Comparison of ENCODE assay signal across 21 cellular contexts in the genomic region with DNA sequence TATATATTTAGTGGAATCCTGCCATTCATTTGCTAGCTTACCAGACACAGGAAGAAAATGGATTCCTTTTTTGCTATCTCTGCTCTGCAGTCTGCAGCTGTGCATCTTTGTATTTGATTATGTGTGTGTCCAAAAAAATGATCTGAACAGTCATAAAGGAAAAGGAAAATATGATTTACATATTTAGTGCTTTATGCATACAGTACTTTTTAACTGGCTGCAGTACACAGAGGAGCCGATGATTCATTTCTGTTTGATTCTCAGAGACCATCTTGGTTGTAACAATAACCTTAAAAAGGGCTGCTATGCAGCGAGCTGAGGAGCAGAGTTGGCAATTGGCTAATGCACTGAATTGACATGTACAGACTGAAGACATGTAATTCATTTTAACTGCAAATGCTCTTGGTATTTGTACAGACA.
DNase-seq lines count a peak whose midpoint lies in the region; ATAC-seq and TF ChIP-seq lines count a peak whose summit lies in the region.
"Had no signal": no experiment of that assay in that cellular context is flagged by ENCODE, and none has a peak within 500 bp of the region (broad histone marks: within the 10 kb centered on the region; RNA-seq: fewer than 3 reads in every experiment).

No MANE protein-coding gene starts in this region.

- no peaks in the 10 kb centered on the region for H3F3A ChIP-seq in smooth muscle cell (ENCODE audit: low read depth)

- no peaks in the 10 kb centered on the region for H3K79me2 ChIP-seq in smooth muscle cell (ENCODE audit: low read depth)
- H3K79me2 ChIP-seq: parathyroid adenoma had no signal

- no peaks in the 10 kb centered on the region for H3K9me3 ChIP-seq in smooth muscle cell (replicated peaks; ENCODE audit: low read depth)
- H3K9me3 ChIP-seq: BLaER1 treated with 17β-estradiol and CSF1 and Interleukin-3, amounts not matched to agents 10 nM and 100 nM; breast epithelium; gastrocnemius medialis; left lung; SJCRH30; tibial artery had no signal

- peak overlapping the region; percentile 65 for H2AFZ ChIP-seq in smooth muscle cell (ENCODE audit: low read depth)
- H2AFZ ChIP-seq: parathyroid adenoma had no signal

- H3K27me3 ChIP-seq in smooth muscle cell (ENCODE audit: low read depth), result no peaks in the 10 kb centered on the region
- H3K27me3 ChIP-seq: BLaER1 treated with 17β-estradiol and CSF1 and Interleukin-3, amounts not matched to agents 10 nM and 100 nM; breast epithelium; gastrocnemius medialis; left lung; SJCRH30; tibial artery had no signal

- peak; percentile 57 for ATAC-seq in HG02610 (IDR thresholded peaks at IDR 0.05; ENCODE audit: unreplicated experiment)
- ATAC-seq in activated CD8-positive, alpha-beta T cell treated with anti-CD3 and anti-CD28 coated beads, Interleukin-2, amount 10 ng/mL, durations not matched to agents 7 days and 5 days, result no peak
- ATAC-seq: gastrocnemius medialis, left lung had no signal

- H3K4me2 ChIP-seq in smooth muscle cell, result no peak overlapping the region
- H3K4me2 ChIP-seq: BLaER1 treated with 17β-estradiol and CSF1 and Interleukin-3, amounts not matched to agents 10 nM and 100 nM had no signal

- no peak overlapping the region for H3K27ac Mint-ChIP-seq in activated CD8-positive, alpha-beta T cell treated with anti-CD3 and anti-CD28 coated beads, Interleukin-2, amount 10 ng/mL, durations not matched to agents 7 days and 5 days
- H3K27ac Mint-ChIP-seq: activated naive CD4-positive, alpha-beta T cell treated with anti-CD3 and anti-CD28 coated beads for 36 hours had no signal

- CTCF ChIA-PET in activated CD8-positive, alpha-beta T cell treated with anti-CD3 and anti-CD28 coated beads, Interleukin-2, amount 10 ng/mL, durations not matched to agents 7 days and 5 days (lab: Charles Lee), result no interaction called here

- POLR2A ChIA-PET in activated CD8-positive, alpha-beta T cell treated with anti-CD3 and anti-CD28 coated beads, Interleukin-2, amount 10 ng/mL, durations not matched to agents 7 days and 5 days (lab: Charles Lee), result no interaction called here

- DNase-seq in amniotic epithelial cell (ENCODE audit: low read depth) (peak; percentile 30), fibroblast of the aortic adventitia (ENCODE audit: low read depth) (peak; percentile 42), smooth muscle cell (lab: John Stamatoyannopoulos, UW; ENCODE audit: unreplicated experiment) (no peak), germinal center (ENCODE audit: low spot score) (no peak)
- DNase-seq in activated CD8-positive, alpha-beta T cell treated with anti-CD3 and anti-CD28 coated beads, Interleukin-2, amount 10 ng/mL, durations not matched to agents 7 days and 5 days, result no peak
- DNase-seq in stimulated activated CD4-positive, alpha-beta T cell treated with anti-CD3 and anti-CD28 coated beads, Interleukin-4, amount 100 ng/mL, for 24 hours, result no peak
- DNase-seq: activated CD4-positive, alpha-beta T cell treated with anti-CD3 and anti-CD28 coated beads for 4 hours; activated CD8-positive, alpha-beta memory T cell treated with anti-CD3 and anti-CD28 coated beads, Interleukin-2, amount 50 U/mL, for 48 hours; activated naive CD4-positive, alpha-beta T cell treated with anti-CD3 and anti-CD28 coated beads for 36 hours; gastrocnemius medialis; left lung; NCI-H524 treated with DMSO at 0.1 percent for 48 hours; OCI-M1; SJCRH30; small intestine; T-helper 9 cell; tibial artery had no signal

- no peaks in the 10 kb centered on the region for H3K9me3 Mint-ChIP-seq in activated CD8-positive, alpha-beta T cell treated with anti-CD3 and anti-CD28 coated beads, Interleukin-2, amount 10 ng/mL, durations not matched to agents 7 days and 5 days (ENCODE audit: insufficient read depth)
- H3K9me3 Mint-ChIP-seq: activated naive CD4-positive, alpha-beta T cell treated with anti-CD3 and anti-CD28 coated beads for 36 hours had no signal

- H4K20me1 ChIP-seq in smooth muscle cell (ENCODE audit: low read depth), result no peaks in the 10 kb centered on the region
- H4K20me1 ChIP-seq: BLaER1 treated with 17β-estradiol and CSF1 and Interleukin-3, amounts not matched to agents 10 nM and 100 nM had no signal

- H3K36me3 ChIP-seq in smooth muscle cell (ENCODE audit: low read depth), result no peaks in the 10 kb centered on the region
- H3K36me3 ChIP-seq: breast epithelium had no signal

- no peaks in the 10 kb centered on the region for H3K4me1 Mint-ChIP-seq in activated CD8-positive, alpha-beta T cell treated with anti-CD3 and anti-CD28 coated beads, Interleukin-2, amount 10 ng/mL, durations not matched to agents 7 days and 5 days (ENCODE audit: low read depth)

- no peak overlapping the region for H3K9ac ChIP-seq in smooth muscle cell (ENCODE audit: low read depth)
- H3K9ac ChIP-seq: BLaER1 treated with 17β-estradiol and CSF1 and Interleukin-3, amounts not matched to agents 10 nM and 100 nM; parathyroid adenoma had no signal

- H3K36me3 Mint-ChIP-seq in activated CD8-positive, alpha-beta T cell treated with anti-CD3 and anti-CD28 coated beads, Interleukin-2, amount 10 ng/mL, durations not matched to agents 7 days and 5 days (ENCODE audit: low read depth), result no peaks in the 10 kb centered on the region

- peaks cover 7% of the 10 kb centered on the region for H3K4me1 ChIP-seq in smooth muscle cell (ENCODE audit: low read depth)
- H3K4me1 ChIP-seq: BLaER1 treated with 17β-estradiol and CSF1 and Interleukin-3, amounts not matched to agents 10 nM and 100 nM; breast epithelium; gastrocnemius medialis; left lung; parathyroid adenoma; SJCRH30 had no signal

- no peak overlapping the region for H3K4me3 Mint-ChIP-seq in activated CD8-positive, alpha-beta T cell treated with anti-CD3 and anti-CD28 coated beads, Interleukin-2, amount 10 ng/mL, durations not matched to agents 7 days and 5 days
- H3K4me3 Mint-ChIP-seq: activated naive CD4-positive, alpha-beta T cell treated with anti-CD3 and anti-CD28 coated beads for 36 hours had no signal

- TF ChIP-seq CTCF in fibroblast of the aortic adventitia (IDR thresholded peaks at IDR 0.05; ENCODE audit: insufficient read depth, low read length) (no peak), smooth muscle cell (IDR thresholded peaks at IDR 0.05; ENCODE audit: borderline replicate concordance, insufficient read depth, poor library complexity, severe bottlenecking) (no peak)

- WGBS in smooth muscle cell (ENCODE audit: low lambda C conversion rate), result 70% methylated on average over 2 of the region's 2 CpGs

- no peak overlapping the region for H3K27ac ChIP-seq in smooth muscle cell (ENCODE audit: low read depth)
- H3K27ac ChIP-seq: BLaER1 treated with 17β-estradiol and CSF1 and Interleukin-3, amounts not matched to agents 10 nM and 100 nM; breast epithelium; gastrocnemius medialis; left lung; parathyroid adenoma; SJCRH30; tibial artery had no signal

- H3K4me3 ChIP-seq in fibroblast of the aortic adventitia (ENCODE audit: low read depth, low read length) (no peak overlapping the region), smooth muscle cell (no peak overlapping the region)
- H3K4me3 ChIP-seq: BLaER1 treated with 17β-estradiol and CSF1 and Interleukin-3, amounts not matched to agents 10 nM and 100 nM; breast epithelium; gastrocnemius medialis; left lung; SJCRH30; tibial artery had no signal

- peaks cover 2% of the 10 kb centered on the region for H3K27me3 Mint-ChIP-seq in activated CD8-positive, alpha-beta T cell treated with anti-CD3 and anti-CD28 coated beads, Interleukin-2, amount 10 ng/mL, durations not matched to agents 7 days and 5 days (ENCODE audit: low read depth)

Comparison
In these comparisons a context has a peak if more than half of its experiments do, and no peak if none do; other contexts are left out.
1. DNase-seq: peak in amniotic epithelial cell (single experiment) and fibroblast of the aortic adventitia (single experiment); none in smooth muscle cell (single experiment), activated CD8-positive, alpha-beta T cell treated with anti-CD3 and anti-CD28 coated beads, Interleukin-2, amount 10 ng/mL, durations not matched to agents 7 days and 5 days (single experiment), germinal center (single experiment) and stimulated activated CD4-positive, alpha-beta T cell treated with anti-CD3 and anti-CD28 coated beads, Interleukin-4, amount 100 ng/mL, for 24 hours (single experiment).